In the genomic region with DNA sequence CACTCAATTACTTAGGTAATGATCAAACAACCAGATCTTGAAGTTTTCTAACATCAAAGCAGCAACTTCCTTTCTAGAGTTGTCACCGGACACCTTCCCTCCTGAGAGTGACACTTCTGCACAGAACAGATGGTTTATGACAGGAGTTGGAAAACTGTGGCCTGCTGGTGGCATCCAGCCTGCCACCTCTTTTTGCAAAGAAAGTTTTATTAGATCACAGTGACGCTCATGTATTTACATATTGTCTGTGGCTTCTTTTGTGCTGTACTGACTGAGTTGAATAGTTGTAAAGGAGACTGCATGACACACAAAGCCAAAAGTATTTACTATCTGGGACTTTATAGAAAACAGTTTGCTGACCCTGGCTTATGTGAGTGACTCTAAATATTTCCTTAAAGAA, we compare ENCODE assay signal across 24 cellular contexts. TPM values are rescaled to one million over a fixed set of nuclear protein-coding genes. Genes with fewer than 3 reads are reported as not detected.
DNase-seq lines count a peak whose midpoint lies in the region; FAIRE-seq and TF ChIP-seq lines count a peak whose summit lies in the region.
"Had no signal": no experiment of that assay in that cellular context is flagged by ENCODE, and none has a peak within 500 bp of the region (broad histone marks: within the 10 kb centered on the region; RNA-seq: fewer than 3 reads in every experiment).

No MANE protein-coding gene starts in this region.

- no peaks in the 10 kb centered on the region for H3K27me3 ChIP-seq in prostate gland (replicated peaks; ENCODE audit: insufficient read depth)
- H3K27me3 ChIP-seq: BE2C had no signal

- intact Hi-C loops in prostate gland (cut with DNase I), result no loop called here

- DNase-seq in DMS53 (lab: John Stamatoyannopoulos, UW) (peak; percentile 9), DMS53 treated with DMSO at 0.1 percent for 48 hours (lab: John Stamatoyannopoulos, UW; ENCODE audit: unreplicated experiment) (no peak), NCI-H510A treated with DMSO at 0.1 percent for 48 hours (lab: John Stamatoyannopoulos, UW) (peak; percentile 60), fibroblast of villous mesenchyme (ENCODE audit: low read depth) (peak; percentile 41), prostate gland (ENCODE audit: low spot score) (peak; percentile 50), GM19239 (ENCODE audit: insufficient read length, low spot score) (no peak), iPS-NIHi11 (ENCODE audit: low spot score) (no peak), AG08396 (ENCODE audit: low spot score) (no peak)
- DNase-seq: 8988T; BE2C; CD4-positive, CD25-positive, alpha-beta regulatory T cell; COR-L47; DMS153; H9; Karpas-422; MM.1S; NCI-H1092; NCI-H1436 treated with DMSO at 0.1 percent for 48 hours; NCI-H2081; PC-9; SIG-M5 had no signal

- H3K27ac ChIP-seq in prostate gland, result peak overlapping the region; percentile 4 to 30
- H3K27ac ChIP-seq: HL-60, PC-9, RWPE1 had no signal

- H3K4me1 ChIP-seq in prostate gland (replicated peaks), result no peaks in the 10 kb centered on the region

- 19% methylated on average over 2 of the region's 2 CpGs for WGBS in prostate gland

- no peak for FAIRE-seq in GM19239 (lab: Jason Lieb, UNC)
- FAIRE-seq: GM12892 had no signal

- TF ChIP-seq POLR2A in prostate gland (IDR thresholded peaks at IDR 0.05), result no peak

- H3K36me3 ChIP-seq in prostate gland, result no peaks in the 10 kb centered on the region

- no peak for TF ChIP-seq CTCF in fibroblast of villous mesenchyme (IDR thresholded peaks at IDR 0.05; ENCODE audit: insufficient read depth, low read depth, low read length)
- no peak for TF ChIP-seq CTCF in prostate gland (IDR thresholded peaks at IDR 0.05)

- H3K4me3 ChIP-seq in fibroblast of villous mesenchyme (ENCODE audit: low read depth, low read length) (no peak overlapping the region), prostate gland (no peak overlapping the region)
- H3K4me3 ChIP-seq: PC-9 had no signal

- no peaks in the 10 kb centered on the region for H3K9me3 ChIP-seq in prostate gland
- H3K9me3 ChIP-seq: BE2C had no signal

RNA-seq across cellular contexts. Expression of a gene that starts 28.3 kb away (rescaled TPM):
- total RNA-seq in fibroblast of villous mesenchyme (227 and 289 TPM in 2 replicates), prostate gland (10 to 100 TPM; 14.2 to 27.0 TPM)

Comparison
In these comparisons a context has a peak if more than half of its experiments do, and no peak if none do; other contexts are left out.
1. DNase-seq: peak in DMS53 (single experiment), NCI-H510A treated with DMSO at 0.1 percent for 48 hours (single experiment), fibroblast of villous mesenchyme (single experiment) and prostate gland (single experiment); none in DMS53 treated with DMSO at 0.1 percent for 48 hours (single experiment), GM19239 (single experiment), iPS-NIHi11 (single experiment) and AG08396 (single experiment).